Comparison of ENCODE assay signal across 1 cellular context in the genomic region with DNA sequence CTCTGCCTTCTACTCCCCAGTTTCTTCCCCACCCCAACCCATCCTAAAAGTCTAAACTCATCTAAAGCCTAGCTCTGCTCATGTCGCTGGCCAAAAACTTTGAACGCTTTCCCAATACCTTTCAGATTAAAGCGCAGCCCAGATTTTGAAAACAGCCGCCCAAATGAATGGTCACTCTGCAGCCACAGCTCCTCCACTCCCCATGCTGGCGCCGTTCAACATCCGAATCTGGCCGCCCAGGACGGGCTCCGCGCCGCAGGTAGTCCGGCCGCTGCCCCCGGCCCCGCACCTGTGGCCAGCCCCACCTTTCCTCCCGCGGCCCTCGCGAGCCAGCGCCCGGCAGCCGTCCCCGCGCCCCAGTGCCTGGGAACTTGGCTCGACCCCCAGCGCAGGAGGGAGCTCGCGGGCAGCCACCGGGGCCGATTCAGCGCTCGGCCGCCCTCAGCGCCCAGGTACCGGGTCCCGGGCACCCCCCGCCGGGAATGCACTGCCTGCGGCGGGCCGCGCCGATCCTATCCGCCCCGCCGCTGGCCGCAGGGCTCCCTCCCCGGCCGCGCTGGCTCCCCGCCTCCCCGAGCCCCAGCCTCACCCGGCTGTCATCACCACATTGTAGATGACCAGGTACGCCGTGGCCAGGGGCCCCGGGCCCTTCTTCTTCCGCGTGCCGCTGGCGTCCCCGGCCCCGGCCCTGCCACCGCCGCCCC.
TF ChIP-seq lines count a peak whose summit lies in the region.

No MANE protein-coding gene starts in this region.

TF ChIP-seq in HepG2, 621 proteins besides CTCF, POLR2A, EP300 and RAD21 (continued from another document and continues in another):
- no peak for TF ChIP-seq POGK (CRISPR knock-in tag; conservative IDR thresholded peaks at IDR 0.05)
- no peak for TF ChIP-seq ZMYM3 (CRISPR knock-in tag; IDR thresholded peaks at IDR 0.05)
- 0 out of 2 replicates have a peak, but pooled peaks have one; percentile 40 for TF ChIP-seq ZBTB42 (CRISPR knock-in tag; IDR thresholded peaks at IDR 0.05)
- no peak for TF ChIP-seq FOXA1 (IDR thresholded peaks at IDR 0.05)
- no peak for TF ChIP-seq FOXA1 (CRISPR knock-in tag; IDR thresholded peaks at IDR 0.05)
- peak; percentile 95 for TF ChIP-seq ZSCAN31 (CRISPR knock-in tag; IDR thresholded peaks at IDR 0.05; ENCODE audit: low read depth)
- TF ChIP-seq ZNF547 (CRISPR knock-in tag; IDR thresholded peaks at IDR 0.05) = peak; percentile 88; the same call in 1 of the 2 replicates
- TF ChIP-seq, protein P1, sequence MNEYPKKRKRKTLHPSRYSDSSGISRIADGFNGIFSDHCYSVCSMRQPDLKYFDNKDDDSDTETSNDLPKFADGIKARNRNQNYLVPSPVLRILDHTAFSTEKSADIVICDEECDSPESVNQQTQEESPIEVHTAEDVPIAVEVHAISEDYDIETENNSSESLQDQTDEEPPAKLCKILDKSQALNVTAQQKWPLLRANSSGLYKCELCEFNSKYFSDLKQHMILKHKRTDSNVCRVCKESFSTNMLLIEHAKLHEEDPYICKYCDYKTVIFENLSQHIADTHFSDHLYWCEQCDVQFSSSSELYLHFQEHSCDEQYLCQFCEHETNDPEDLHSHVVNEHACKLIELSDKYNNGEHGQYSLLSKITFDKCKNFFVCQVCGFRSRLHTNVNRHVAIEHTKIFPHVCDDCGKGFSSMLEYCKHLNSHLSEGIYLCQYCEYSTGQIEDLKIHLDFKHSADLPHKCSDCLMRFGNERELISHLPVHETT (CRISPR knock-in tag; conservative IDR thresholded peaks at IDR 0.05) = 0 out of 2 replicates have a peak, but pooled peaks have one; percentile 1
- no peak for TF ChIP-seq EZH2 (conservative IDR thresholded peaks at IDR 0.05; ENCODE audit: low read depth, low read length)
- no peak for TF ChIP-seq ZMAT3 (CRISPR knock-in tag; conservative IDR thresholded peaks at IDR 0.05)
- peak; percentile 80; the same call in 1 of the 2 replicates for TF ChIP-seq ZFY (CRISPR knock-in tag; IDR thresholded peaks at IDR 0.05)
- TF ChIP-seq, protein P2, sequence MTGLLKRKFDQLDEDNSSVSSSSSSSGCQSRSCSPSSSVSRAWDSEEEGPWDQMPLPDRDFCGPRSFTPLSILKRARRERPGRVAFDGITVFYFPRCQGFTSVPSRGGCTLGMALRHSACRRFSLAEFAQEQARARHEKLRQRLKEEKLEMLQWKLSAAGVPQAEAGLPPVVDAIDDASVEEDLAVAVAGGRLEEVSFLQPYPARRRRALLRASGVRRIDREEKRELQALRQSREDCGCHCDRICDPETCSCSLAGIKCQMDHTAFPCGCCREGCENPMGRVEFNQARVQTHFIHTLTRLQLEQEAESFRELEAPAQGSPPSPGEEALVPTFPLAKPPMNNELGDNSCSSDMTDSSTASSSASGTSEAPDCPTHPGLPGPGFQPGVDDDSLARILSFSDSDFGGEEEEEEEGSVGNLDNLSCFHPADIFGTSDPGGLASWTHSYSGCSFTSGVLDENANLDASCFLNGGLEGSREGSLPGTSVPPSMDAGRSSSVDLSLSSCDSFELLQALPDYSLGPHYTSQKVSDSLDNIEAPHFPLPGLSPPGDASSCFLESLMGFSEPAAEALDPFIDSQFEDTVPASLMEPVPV (CRISPR knock-in tag; IDR thresholded peaks at IDR 0.05) = no peak
- no peak for TF ChIP-seq NFRKB (IDR thresholded peaks at IDR 0.05)
- 0 out of 2 replicates have a peak, but pooled peaks have one; percentile 9 for TF ChIP-seq PAX8 (CRISPR knock-in tag; IDR thresholded peaks at IDR 0.05; ENCODE audit: borderline replicate concordance)
- no peak for TF ChIP-seq GATAD2A (CRISPR knock-in tag; IDR thresholded peaks at IDR 0.05)
- TF ChIP-seq AHR (CRISPR knock-in tag; IDR thresholded peaks at IDR 0.05) = no peak
- no peak for TF ChIP-seq HHEX (CRISPR knock-in tag; IDR thresholded peaks at IDR 0.05)
- TF ChIP-seq SIN3A (IDR thresholded peaks at IDR 0.05; ENCODE audit: borderline replicate concordance, low read depth, low read length) = peak; percentile 33; the same call in 1 of the 2 replicates
- TF ChIP-seq ZNF563 (CRISPR knock-in tag; IDR thresholded peaks at IDR 0.05) = peak; percentile 56; the same call in 1 of the 2 replicates
- peak; percentile 23; the same call in 1 of the 2 replicates for TF ChIP-seq ZNF121 (CRISPR knock-in tag; IDR thresholded peaks at IDR 0.05)
- peak; percentile 61 for TF ChIP-seq ZNF883 (CRISPR knock-in tag; IDR thresholded peaks at IDR 0.05; ENCODE audit: not compliant biosample characterization)
- TF ChIP-seq SALL1 (CRISPR knock-in tag; IDR thresholded peaks at IDR 0.05) = no peak
- TF ChIP-seq DNMT1 (CRISPR knock-in tag; IDR thresholded peaks at IDR 0.05) = 0 out of 2 replicates have a peak, but pooled peaks have one; percentile 24
- peak; percentile 32; the same call in 1 of the 2 replicates for TF ChIP-seq ZNF337 (CRISPR knock-in tag; IDR thresholded peaks at IDR 0.05; ENCODE audit: borderline replicate concordance, low read depth)
- TF ChIP-seq, protein P3, sequence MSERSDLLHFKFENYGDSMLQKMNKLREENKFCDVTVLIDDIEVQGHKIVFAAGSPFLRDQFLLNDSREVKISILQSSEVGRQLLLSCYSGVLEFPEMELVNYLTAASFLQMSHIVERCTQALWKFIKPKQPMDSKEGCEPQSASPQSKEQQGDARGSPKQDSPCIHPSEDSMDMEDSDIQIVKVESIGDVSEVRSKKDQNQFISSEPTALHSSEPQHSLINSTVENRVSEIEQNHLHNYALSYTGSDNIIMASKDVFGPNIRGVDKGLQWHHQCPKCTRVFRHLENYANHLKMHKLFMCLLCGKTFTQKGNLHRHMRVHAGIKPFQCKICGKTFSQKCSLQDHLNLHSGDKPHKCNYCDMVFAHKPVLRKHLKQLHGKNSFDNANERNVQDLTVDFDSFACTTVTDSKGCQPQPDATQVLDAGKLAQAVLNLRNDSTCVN (CRISPR knock-in tag; IDR thresholded peaks at IDR 0.05; ENCODE audit: borderline replicate concordance) = no peak; the same call in 1 of the 2 replicates
- 0 out of 2 replicates have a peak, but pooled peaks have one; percentile 70 for TF ChIP-seq ZNF235 (CRISPR knock-in tag; IDR thresholded peaks at IDR 0.05; ENCODE audit: borderline replicate concordance)
- no peak for TF ChIP-seq ZNF660 (CRISPR knock-in tag; IDR thresholded peaks at IDR 0.05; ENCODE audit: borderline replicate concordance, low read depth)
- TF ChIP-seq ADNP (CRISPR knock-in tag; IDR thresholded peaks at IDR 0.05) = no peak
- peak; percentile 55; the same call in 1 of the 2 replicates for TF ChIP-seq GLI4 (CRISPR knock-in tag; IDR thresholded peaks at IDR 0.05; ENCODE audit: borderline replicate concordance)
- peak; percentile 35 for TF ChIP-seq CCDC6 (CRISPR knock-in tag; IDR thresholded peaks at IDR 0.05)
- TF ChIP-seq MZF1 (CRISPR knock-in tag; IDR thresholded peaks at IDR 0.05; ENCODE audit: borderline replicate concordance) = no peak
- TF ChIP-seq ARHGAP35 (CRISPR knock-in tag; IDR thresholded peaks at IDR 0.05; ENCODE audit: borderline replicate concordance) = 0 out of 2 replicates have a peak, but pooled peaks have one; percentile 25
- TF ChIP-seq HNRNPL (IDR thresholded peaks at IDR 0.05; ENCODE audit: low read depth, low read length) = 0 out of 2 replicates have a peak, but pooled peaks have one; percentile 23
- 0 out of 2 replicates have a peak, but pooled peaks have one; percentile 14 for TF ChIP-seq ZNF614 (CRISPR knock-in tag; IDR thresholded peaks at IDR 0.05; ENCODE audit: borderline replicate concordance)
- TF ChIP-seq ZNF17 (CRISPR knock-in tag; IDR thresholded peaks at IDR 0.05) = no peak
- TF ChIP-seq ZNF274 (CRISPR knock-in tag; IDR thresholded peaks at IDR 0.05) = 0 out of 2 replicates have a peak, but pooled peaks have one; percentile 42
- 0 out of 2 replicates have a peak, but pooled peaks have one; percentile 15 for TF ChIP-seq ZNF615 (CRISPR knock-in tag; IDR thresholded peaks at IDR 0.05; ENCODE audit: borderline replicate concordance)
- TF ChIP-seq ZNF263 (CRISPR knock-in tag; IDR thresholded peaks at IDR 0.05) = 0 out of 2 replicates have a peak, but pooled peaks have one; percentile 7
- TF ChIP-seq RFX3 (CRISPR knock-in tag; IDR thresholded peaks at IDR 0.05) = no peak; the same call in 1 of the 2 replicates
- no peak for TF ChIP-seq ZNF326 (CRISPR knock-in tag; IDR thresholded peaks at IDR 0.05; ENCODE audit: borderline replicate concordance)
- TF ChIP-seq ZBTB3 (CRISPR knock-in tag; IDR thresholded peaks at IDR 0.05; ENCODE audit: borderline replicate concordance, low read depth) = 0 out of 2 replicates have a peak, but pooled peaks have one; percentile 14
- no peak for TF ChIP-seq ZNF30 (CRISPR knock-in tag; IDR thresholded peaks at IDR 0.05)
- TF ChIP-seq TEAD2 (CRISPR knock-in tag; IDR thresholded peaks at IDR 0.05) = no peak
- TF ChIP-seq, protein P4, sequence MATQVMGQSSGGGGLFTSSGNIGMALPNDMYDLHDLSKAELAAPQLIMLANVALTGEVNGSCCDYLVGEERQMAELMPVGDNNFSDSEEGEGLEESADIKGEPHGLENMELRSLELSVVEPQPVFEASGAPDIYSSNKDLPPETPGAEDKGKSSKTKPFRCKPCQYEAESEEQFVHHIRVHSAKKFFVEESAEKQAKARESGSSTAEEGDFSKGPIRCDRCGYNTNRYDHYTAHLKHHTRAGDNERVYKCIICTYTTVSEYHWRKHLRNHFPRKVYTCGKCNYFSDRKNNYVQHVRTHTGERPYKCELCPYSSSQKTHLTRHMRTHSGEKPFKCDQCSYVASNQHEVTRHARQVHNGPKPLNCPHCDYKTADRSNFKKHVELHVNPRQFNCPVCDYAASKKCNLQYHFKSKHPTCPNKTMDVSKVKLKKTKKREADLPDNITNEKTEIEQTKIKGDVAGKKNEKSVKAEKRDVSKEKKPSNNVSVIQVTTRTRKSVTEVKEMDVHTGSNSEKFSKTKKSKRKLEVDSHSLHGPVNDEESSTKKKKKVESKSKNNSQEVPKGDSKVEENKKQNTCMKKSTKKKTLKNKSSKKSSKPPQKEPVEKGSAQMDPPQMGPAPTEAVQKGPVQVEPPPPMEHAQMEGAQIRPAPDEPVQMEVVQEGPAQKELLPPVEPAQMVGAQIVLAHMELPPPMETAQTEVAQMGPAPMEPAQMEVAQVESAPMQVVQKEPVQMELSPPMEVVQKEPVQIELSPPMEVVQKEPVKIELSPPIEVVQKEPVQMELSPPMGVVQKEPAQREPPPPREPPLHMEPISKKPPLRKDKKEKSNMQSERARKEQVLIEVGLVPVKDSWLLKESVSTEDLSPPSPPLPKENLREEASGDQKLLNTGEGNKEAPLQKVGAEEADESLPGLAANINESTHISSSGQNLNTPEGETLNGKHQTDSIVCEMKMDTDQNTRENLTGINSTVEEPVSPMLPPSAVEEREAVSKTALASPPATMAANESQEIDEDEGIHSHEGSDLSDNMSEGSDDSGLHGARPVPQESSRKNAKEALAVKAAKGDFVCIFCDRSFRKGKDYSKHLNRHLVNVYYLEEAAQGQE (IDR thresholded peaks at IDR 0.05; ENCODE audit: borderline replicate concordance in 1 of 2, low read depth in 1 of 2, low read length in 2 of 2) = peak in 1 of 2 experiments; percentile 62; a peak in 1 of 4 replicates
- no peak; the same call in 1 of the 2 replicates for TF ChIP-seq KMT2B (CRISPR knock-in tag; IDR thresholded peaks at IDR 0.05)
- TF ChIP-seq ARNTL (CRISPR knock-in tag; IDR thresholded peaks at IDR 0.05) = 0 out of 2 replicates have a peak, but pooled peaks have one; percentile 18
- TF ChIP-seq CBX2 (IDR thresholded peaks at IDR 0.05; ENCODE audit: low read depth, low read length) = no peak
- no peak for TF ChIP-seq CBX2 (CRISPR knock-in tag; IDR thresholded peaks at IDR 0.05; ENCODE audit: low read depth)
- TF ChIP-seq JUND (CRISPR knock-in tag; IDR thresholded peaks at IDR 0.05) = no peak
- TF ChIP-seq, protein P5, sequence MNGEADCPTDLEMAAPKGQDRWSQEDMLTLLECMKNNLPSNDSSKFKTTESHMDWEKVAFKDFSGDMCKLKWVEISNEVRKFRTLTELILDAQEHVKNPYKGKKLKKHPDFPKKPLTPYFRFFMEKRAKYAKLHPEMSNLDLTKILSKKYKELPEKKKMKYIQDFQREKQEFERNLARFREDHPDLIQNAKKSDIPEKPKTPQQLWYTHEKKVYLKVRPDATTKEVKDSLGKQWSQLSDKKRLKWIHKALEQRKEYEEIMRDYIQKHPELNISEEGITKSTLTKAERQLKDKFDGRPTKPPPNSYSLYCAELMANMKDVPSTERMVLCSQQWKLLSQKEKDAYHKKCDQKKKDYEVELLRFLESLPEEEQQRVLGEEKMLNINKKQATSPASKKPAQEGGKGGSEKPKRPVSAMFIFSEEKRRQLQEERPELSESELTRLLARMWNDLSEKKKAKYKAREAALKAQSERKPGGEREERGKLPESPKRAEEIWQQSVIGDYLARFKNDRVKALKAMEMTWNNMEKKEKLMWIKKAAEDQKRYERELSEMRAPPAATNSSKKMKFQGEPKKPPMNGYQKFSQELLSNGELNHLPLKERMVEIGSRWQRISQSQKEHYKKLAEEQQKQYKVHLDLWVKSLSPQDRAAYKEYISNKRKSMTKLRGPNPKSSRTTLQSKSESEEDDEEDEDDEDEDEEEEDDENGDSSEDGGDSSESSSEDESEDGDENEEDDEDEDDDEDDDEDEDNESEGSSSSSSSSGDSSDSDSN (CRISPR knock-in tag; IDR thresholded peaks at IDR 0.05) = peak; percentile 93; the same call in 1 of the 2 replicates
- TF ChIP-seq EEA1 (CRISPR knock-in tag; IDR thresholded peaks at IDR 0.05; ENCODE audit: borderline replicate concordance) = peak; percentile 53; the same call in 1 of the 2 replicates
- peak; percentile 49; the same call in 1 of the 2 replicates for TF ChIP-seq SIN3B (IDR thresholded peaks at IDR 0.05; ENCODE audit: low read length)
- no peak for TF ChIP-seq NFKBIZ (CRISPR knock-in tag; IDR thresholded peaks at IDR 0.05)
- no peak for TF ChIP-seq RARG (CRISPR knock-in tag; IDR thresholded peaks at IDR 0.05; ENCODE audit: low read depth)
- TF ChIP-seq KDM4B (CRISPR knock-in tag; IDR thresholded peaks at IDR 0.05) = no peak
- TF ChIP-seq ETS1 (CRISPR knock-in tag; IDR thresholded peaks at IDR 0.05) = 0 out of 2 replicates have a peak, but pooled peaks have one; percentile 76
- TF ChIP-seq SRSF4 (IDR thresholded peaks at IDR 0.05; ENCODE audit: low read depth, low read length, poor library complexity, severe bottlenecking) = no peak
